In genomic region chr5:150642567-150642927, GRCh38 we compare ENCODE assay signal across 9 cellular contexts. TPM values are rescaled to one million over a fixed set of nuclear protein-coding genes. Genes with fewer than 3 reads are reported as not detected.
DNase-seq lines count a peak whose midpoint lies in the region; ATAC-seq and TF ChIP-seq lines count a peak whose summit lies in the region.
"Had no signal": no experiment of that assay in that cellular context is flagged by ENCODE, and none has a peak within 500 bp of the region (broad histone marks: within the 10 kb centered on the region; RNA-seq: fewer than 3 reads in every experiment).

No MANE protein-coding gene starts in this region.

- DNase-seq in EH (ENCODE audit: low read depth) (peak; percentile 94), foreskin fibroblast (peak; percentile 84 to 93), prostate gland (ENCODE audit: low spot score) (peak; percentile 55), GM20000 (ENCODE audit: low spot score) (no peak), MM.1S (no peak), superior temporal gyrus (ENCODE audit: extremely low spot score) (no peak)

- H3K4me3 ChIP-seq in foreskin fibroblast (ENCODE audit: low read depth in 1 of 2, low read length in 2 of 2), result peak overlapping the region; percentile 59 to 60
- no peak overlapping the region for H3K4me3 ChIP-seq in prostate gland
- H3K4me3 ChIP-seq in MM.1S (ENCODE audit: low read length), result no peak overlapping the region

- H3K36me3 ChIP-seq in prostate gland (no peaks in the 10 kb centered on the region), MM.1S (replicated peaks; ENCODE audit: insufficient read depth, low read length) (no peaks in the 10 kb centered on the region)

- H3K9ac ChIP-seq in MM.1S (ENCODE audit: low read length), result no peak overlapping the region

- no peaks in the 10 kb centered on the region for H3K9me3 ChIP-seq in prostate gland
- H3K9me3 ChIP-seq in MM.1S (replicated peaks; ENCODE audit: insufficient read depth, low read length), result no peaks in the 10 kb centered on the region

- no peaks in the 10 kb centered on the region for H3K79me2 ChIP-seq in MM.1S (ENCODE audit: low read length)

- ATAC-seq in SK-N-SH treated with all-trans-retinoic acid at 6 μM for 48 hours (peak; percentile 67), HG03045 (IDR thresholded peaks at IDR 0.05; ENCODE audit: unreplicated experiment) (no peak)

- peaks cover 15% of the 10 kb centered on the region for H3K4me1 ChIP-seq in prostate gland (replicated peaks)
- H3K4me1 ChIP-seq in MM.1S (ENCODE audit: low read length), result no peaks in the 10 kb centered on the region

- H3K27ac ChIP-seq in prostate gland (peak overlapping the region; percentile 73 to 76), MM.1S (ENCODE audit: low read length) (no peak overlapping the region)
- H3K27ac ChIP-seq: HL-60 had no signal

- H3K4me2 ChIP-seq in MM.1S (ENCODE audit: low read depth, low read length), result no peak overlapping the region

- TF ChIP-seq POLR2A in prostate gland (IDR thresholded peaks at IDR 0.05), result no peak

- WGBS in prostate gland, result 15% methylated on average over 5 of the region's 5 CpGs

- no peaks in the 10 kb centered on the region for H3F3A ChIP-seq in MM.1S (ENCODE audit: insufficient read depth, low read length)

- H4K20me1 ChIP-seq in MM.1S (ENCODE audit: insufficient read depth, low read length), result no peaks in the 10 kb centered on the region

- TF ChIP-seq CTCF in foreskin fibroblast (IDR thresholded peaks at IDR 0.05; ENCODE audit: low read depth, low read length), result no peak
- TF ChIP-seq CTCF in prostate gland (IDR thresholded peaks at IDR 0.05), result no peak
- TF ChIP-seq CTCF in GM20000 (IDR thresholded peaks at IDR 0.05; ENCODE audit: extremely low read depth, missing control alignments), result no peak
- TF ChIP-seq CTCF in MM.1S (IDR thresholded peaks at IDR 0.05; ENCODE audit: low read length), result no peak

- no peak overlapping the region for H2AFZ ChIP-seq in MM.1S (ENCODE audit: low read length)

- no peaks in the 10 kb centered on the region for H3K9me2 ChIP-seq in MM.1S (replicated peaks; ENCODE audit: insufficient read depth, low read length)

- H3K27me3 ChIP-seq in prostate gland (replicated peaks; ENCODE audit: insufficient read depth) (no peaks in the 10 kb centered on the region), MM.1S (replicated peaks; ENCODE audit: insufficient read depth, low read length) (no peaks in the 10 kb centered on the region; the same call in 1 of the 2 replicates)

- intact Hi-C loops in prostate gland (cut with DNase I), result no loop called here

TF ChIP-seq in SK-N-SH treated with all-trans-retinoic acid at 6 μM for 48 hours, 23 proteins besides CTCF, POLR2A, EP300 and RAD21:
- TF ChIP-seq TSHZ2 (CRISPR knock-in tag; IDR thresholded peaks at IDR 0.05) (peak; percentile 37; the same call in 1 of the 2 replicates), ESRRG (CRISPR knock-in tag; IDR thresholded peaks at IDR 0.05) (no peak), ZNF8 (CRISPR knock-in tag; IDR thresholded peaks at IDR 0.05) (no peak), PATZ1 (CRISPR knock-in tag; IDR thresholded peaks at IDR 0.05; ENCODE audit: borderline replicate concordance) (peak; percentile 81; the same call in 1 of the 2 replicates), ZFP3 (CRISPR knock-in tag; IDR thresholded peaks at IDR 0.05) (peak; percentile 64; the same call in 1 of the 2 replicates), CSDC2 (CRISPR knock-in tag; IDR thresholded peaks at IDR 0.05) (0 out of 2 replicates have a peak, but pooled peaks have one; percentile 59)

RNA-seq across cellular contexts. Expression of gene SYNPO, which starts 2.1 kb away (rescaled TPM):
- 10 to 100 TPM; 13.7 to 61.0 TPM for total RNA-seq in prostate gland

RNA-seq across cellular contexts. Expression of gene MYOZ3, which starts 18.5 kb away (rescaled TPM):
- total RNA-seq in prostate gland, result 10 to 100 TPM in 1 of 2 donors, 1 to 10 TPM in 1; 1.2 to 14.1 TPM

RNA-seq across cellular contexts. Expression of gene RBM22, which starts 58.3 kb away (rescaled TPM):
- 10 to 100 TPM; 33.6 to 40.3 TPM for total RNA-seq in prostate gland

Comparison
In these comparisons a context has a peak if more than half of its experiments do, and no peak if none do; other contexts are left out.
1. DNase-seq: peak in EH (single experiment), foreskin fibroblast (2 of 2) and prostate gland (single experiment); none in GM20000 (single experiment), MM.1S (single experiment) and superior temporal gyrus (single experiment).
2. H3K4me3 ChIP-seq: peak in foreskin fibroblast (2 of 2); none in prostate gland (0 of 2) and MM.1S (single experiment).